In genomic region chr9:12554636-12555035, GRCh38 we compare ENCODE assay signal across 11 cellular contexts.
A peak's percentile ranks its signal among the peaks of the same experiment; 100 is the strongest.
DNase-seq lines count a peak whose midpoint lies in the region; ATAC-seq and TF ChIP-seq lines count a peak whose summit lies in the region.
"Had no signal": no experiment of that assay in that cellular context is flagged by ENCODE, and none has a peak within 500 bp of the region (broad histone marks: within the 10 kb centered on the region; RNA-seq: fewer than 3 reads in every experiment).

No MANE protein-coding gene starts in this region.

- H3K79me2 ChIP-seq in PC-3 (ENCODE audit: low read length) (no peaks in the 10 kb centered on the region), fibroblast of lung (ENCODE audit: control insufficient read depth, insufficient read depth, low read length) (no peaks in the 10 kb centered on the region)

- H3K4me1 Mint-ChIP-seq in immature natural killer cell: no peaks in the 10 kb centered on the region
- no peaks in the 10 kb centered on the region for H3K4me1 Mint-ChIP-seq in T-helper 2 cell treated with Interferon-gamma antibody and Interleukin-4, amounts not matched to agents 5 μg/mL and 100 μg/mL, for 36 hours (ENCODE audit: low read depth)
- H3K4me1 Mint-ChIP-seq: activated CD4-positive, alpha-beta T cell treated with anti-CD3 and anti-CD28 coated beads for 36 hours had no signal

- BruUV-seq in PC-3 (replicated peaks; lab: Mats Ljungman, UMichigan): no TSS peak

- H3K9ac ChIP-seq in PC-3 (ENCODE audit: low read length) (no peak overlapping the region), fibroblast of lung (ENCODE audit: insufficient read depth, low read length) (no peak overlapping the region)
- H3K9ac ChIP-seq: BLaER1 had no signal

- no peaks in the 10 kb centered on the region for H3K9me3 ChIP-seq in PC-3 (ENCODE audit: low read length)
- H3K9me3 ChIP-seq in fibroblast of lung (ENCODE audit: control insufficient read depth, insufficient read depth, low read depth, low read length): no peaks in the 10 kb centered on the region
- H3K9me3 ChIP-seq: BLaER1, gastrocnemius medialis had no signal

- peak; percentile 49; the same call in 1 of the 2 replicates for TF ChIP-seq CTCF in PC-3 (conservative IDR thresholded peaks at IDR 0.05; ENCODE audit: low read depth, low read length)
- peak in 1 of 2 donors; percentile 26 for TF ChIP-seq CTCF in fibroblast of lung (conservative IDR thresholded peaks at IDR 0.05 in 1 of 2, IDR thresholded peaks at IDR 0.05 in 1 of 2; ENCODE audit: low read depth in 1 of 2, low read length in 2 of 2)

- H3K9me2 ChIP-seq in PC-3 (replicated peaks; ENCODE audit: low read length): no peaks in the 10 kb centered on the region

- H3K27ac ChIP-seq in PC-3 (ENCODE audit: low read length): no peak overlapping the region
- H3K27ac ChIP-seq in fibroblast of lung (ENCODE audit: insufficient read depth, low read length): no peak overlapping the region
- H3K27ac ChIP-seq: BLaER1, gastrocnemius medialis had no signal

- H3K27ac Mint-ChIP-seq in immature natural killer cell: no peak overlapping the region
- H3K27ac Mint-ChIP-seq in T-helper 2 cell treated with Interferon-gamma antibody and Interleukin-4, amounts not matched to agents 5 μg/mL and 100 μg/mL, for 36 hours: no peak overlapping the region
- H3K27ac Mint-ChIP-seq: activated CD4-positive, alpha-beta T cell treated with anti-CD3 and anti-CD28 coated beads for 36 hours had no signal

- H3K36me3 ChIP-seq in PC-3 (ENCODE audit: low read depth, low read length): no peaks in the 10 kb centered on the region
- no peaks in the 10 kb centered on the region for H3K36me3 ChIP-seq in fibroblast of lung (ENCODE audit: control insufficient read depth, insufficient read depth, low read length)
- H3K36me3 ChIP-seq: BLaER1, gastrocnemius medialis had no signal

- H2AFZ ChIP-seq in PC-3 (ENCODE audit: low read length) (no peak overlapping the region), fibroblast of lung (ENCODE audit: low read length) (no peak overlapping the region)

- H4K20me1 ChIP-seq in PC-3 (ENCODE audit: low read length) (no peaks in the 10 kb centered on the region), fibroblast of lung (ENCODE audit: control insufficient read depth, extremely low read depth, insufficient read depth, low read length) (no peaks in the 10 kb centered on the region)
- H4K20me1 ChIP-seq: BLaER1 had no signal

- no peaks in the 10 kb centered on the region for H3K27me3 Mint-ChIP-seq in immature natural killer cell (ENCODE audit: low read depth in 3 of 3)
- H3K27me3 Mint-ChIP-seq in T-helper 2 cell treated with Interferon-gamma antibody and Interleukin-4, amounts not matched to agents 5 μg/mL and 100 μg/mL, for 36 hours (ENCODE audit: low read depth): no peaks in the 10 kb centered on the region
- H3K27me3 Mint-ChIP-seq: activated CD4-positive, alpha-beta T cell treated with anti-CD3 and anti-CD28 coated beads for 36 hours had no signal

- DNase-seq in A172 (ENCODE audit: low spot score) (peak; percentile 38), H4 (ENCODE audit: low spot score) (peak; percentile 10), PC-3 (peak; percentile 25), fibroblast of lung (ENCODE audit: low read depth in 2 of 2) (peak; percentile 3 to 31), immature natural killer cell (no peak), NCI-H226 (no peak)
- DNase-seq in T-helper 2 cell treated with Interferon-gamma antibody and Interleukin-4, amounts not matched to agents 5 μg/mL and 100 μg/mL, for 36 hours (ENCODE audit: low spot score): no peak
- DNase-seq in activated T-cell treated with anti-CD3 and anti-CD28 coated beads, Interleukin-2, amount 50 U/mL, for 1 hour: no peak
- DNase-seq: activated CD4-positive, alpha-beta T cell treated with anti-CD3 and anti-CD28 coated beads for 36 hours; gastrocnemius medialis had no signal

- intact Hi-C loops in PC-3 (cut with micrococcal nuclease): loop anchor here (2.0 kb wide), 1 partner anchor 86 kb away; no protein-coding TSS in a partner anchor

- POLR2A ChIA-PET in PC-3 (lab: Charles Lee; ENCODE audit: unreplicated experiment): no interaction called here

- peaks cover 0 to 4% (median 0%) of the 10 kb centered on the region in 3 donors for H3K36me3 Mint-ChIP-seq in immature natural killer cell
- H3K36me3 Mint-ChIP-seq in T-helper 2 cell treated with Interferon-gamma antibody and Interleukin-4, amounts not matched to agents 5 μg/mL and 100 μg/mL, for 36 hours (ENCODE audit: low read depth): no peaks in the 10 kb centered on the region

- peak; percentile 35; the same call in 1 of the 2 replicates for ATAC-seq in PC-3
- ATAC-seq: activated CD4-positive, alpha-beta T cell treated with anti-CD3 and anti-CD28 coated beads for 36 hours; gastrocnemius medialis had no signal

- no peak overlapping the region for H3K4me3 ChIP-seq in PC-3 (ENCODE audit: low read length)
- H3K4me3 ChIP-seq in fibroblast of lung (replicated peaks in 1 of 4; ENCODE audit: control extremely low read depth in 1 of 4, insufficient read depth in 1 of 4, low read depth in 3 of 4, low read length in 4 of 4): no peak overlapping the region
- H3K4me3 ChIP-seq: BLaER1, gastrocnemius medialis had no signal

- H3F3A ChIP-seq in PC-3 (ENCODE audit: low read length, unreplicated experiment): no peaks in the 10 kb centered on the region

- CTCF ChIA-PET in PC-3 (lab: Charles Lee): interaction anchor here (2.0 kb wide), 1 partner anchor 85 kb away, joined by 9 read pairs; no protein-coding TSS in a partner anchor

- H3K27me3 ChIP-seq in PC-3 (ENCODE audit: low read length): no peaks in the 10 kb centered on the region
- no peaks in the 10 kb centered on the region for H3K27me3 ChIP-seq in fibroblast of lung (ENCODE audit: control insufficient read depth, insufficient read depth, low read length)
- H3K27me3 ChIP-seq: BLaER1, gastrocnemius medialis had no signal

- H3K4me2 ChIP-seq in PC-3 (ENCODE audit: low read length) (no peak overlapping the region), fibroblast of lung (ENCODE audit: extremely low read depth, insufficient read depth, low read length) (no peak overlapping the region)
- H3K4me2 ChIP-seq: BLaER1 had no signal

- no peak overlapping the region for H3K4me3 Mint-ChIP-seq in immature natural killer cell
- no peak overlapping the region for H3K4me3 Mint-ChIP-seq in T-helper 2 cell treated with Interferon-gamma antibody and Interleukin-4, amounts not matched to agents 5 μg/mL and 100 μg/mL, for 36 hours
- H3K4me3 Mint-ChIP-seq: activated CD4-positive, alpha-beta T cell treated with anti-CD3 and anti-CD28 coated beads for 36 hours had no signal

- peaks cover 0 to 46% (median 7%) of the 10 kb centered on the region in 6 donors for H3K9me3 Mint-ChIP-seq in immature natural killer cell
- H3K9me3 Mint-ChIP-seq in T-helper 2 cell treated with Interferon-gamma antibody and Interleukin-4, amounts not matched to agents 5 μg/mL and 100 μg/mL, for 36 hours: peaks cover 14% of the 10 kb centered on the region

- H3K4me1 ChIP-seq in PC-3 (ENCODE audit: insufficient read depth, low read length) (no peaks in the 10 kb centered on the region), fibroblast of lung (ENCODE audit: control insufficient read depth, extremely low read depth, insufficient read depth, low read length) (no peaks in the 10 kb centered on the region)
- H3K4me1 ChIP-seq: gastrocnemius medialis had no signal

Comparison
In these comparisons a context has a peak if more than half of its experiments do, and no peak if none do; other contexts are left out.
1. DNase-seq: peak in A172 (single experiment), H4 (single experiment), PC-3 (single experiment) and fibroblast of lung (2 of 2); none in immature natural killer cell (0 of 3), NCI-H226 (single experiment), T-helper 2 cell treated with Interferon-gamma antibody and Interleukin-4, amounts not matched to agents 5 μg/mL and 100 μg/mL, for 36 hours (single experiment) and activated T-cell treated with anti-CD3 and anti-CD28 coated beads, Interleukin-2, amount 50 U/mL, for 1 hour (single experiment).